ENCODE assay signal across 8 cellular contexts in genomic region chr18:48410095-48410920, GRCh38.
DNase-seq lines count a peak whose midpoint lies in the region; ATAC-seq lines count a peak whose summit lies in the region.

No MANE protein-coding gene starts in this region.

- no peaks in the 10 kb centered on the region for H3K36me3 ChIP-seq in ACC112 (ENCODE audit: insufficient read depth, low read length)

- ATAC-seq in GM18873 (IDR thresholded peaks at IDR 0.05; ENCODE audit: low FRiP score, unreplicated experiment), result peak; percentile 94
- ATAC-seq in HG03108 (IDR thresholded peaks at IDR 0.05; ENCODE audit: unreplicated experiment), result peak; percentile 90

- H2AFZ ChIP-seq in ACC112 (ENCODE audit: low read length, unreplicated experiment), result peak overlapping the region; percentile 90

- peak overlapping the region; percentile 89 for H3K4me3 ChIP-seq in ACC112 (ENCODE audit: low read depth, low read length)

- H3K27me3 ChIP-seq in ACC112 (ENCODE audit: insufficient read depth, low read length), result peaks cover 67% of the 10 kb centered on the region

- no peaks in the 10 kb centered on the region for H3K79me2 ChIP-seq in ACC112 (ENCODE audit: control insufficient read depth, insufficient read depth, low read length, unreplicated experiment)

- peaks cover 10% of the 10 kb centered on the region for H3K4me1 ChIP-seq in ACC112 (ENCODE audit: control insufficient read depth, insufficient read depth, low read length, unreplicated experiment)

- peak; percentile 89 for DNase-seq in NCI-H2227 (lab: John Stamatoyannopoulos, UW; ENCODE audit: unreplicated experiment)
- DNase-seq in activated CD4-positive, alpha-beta T cell treated with anti-CD3 and anti-CD28 coated beads for 48 hours, result peak; percentile 87
- peak; percentile 31 for DNase-seq in cortex of kidney (lab: John Stamatoyannopoulos, UW)
- peak; percentile 96 for DNase-seq in left kidney (ENCODE audit: low read depth, low spot score)
- DNase-seq in stimulated activated CD4-positive, alpha-beta T cell treated with anti-CD3 and anti-CD28 coated beads, Interleukin-15, amount 100 ng/mL, for 48 hours (ENCODE audit: low read depth in 2 of 2), result peak; percentile 55 to 76

- H3K27ac ChIP-seq in ACC112 (ENCODE audit: low read depth, low read length), result no peak overlapping the region

Comparison
In these comparisons a context has a peak if more than half of its experiments do, and no peak if none do; other contexts are left out.
1. DNase-seq: peak in every context shown above with its lines; median percentile 96 in left kidney; 89 in NCI-H2227; 87 in activated CD4-positive, alpha-beta T cell treated with anti-CD3 and anti-CD28 coated beads for 48 hours; 66 in stimulated activated CD4-positive, alpha-beta T cell treated with anti-CD3 and anti-CD28 coated beads, Interleukin-15, amount 100 ng/mL, for 48 hours; 31 in cortex of kidney.